In the genomic region with DNA sequence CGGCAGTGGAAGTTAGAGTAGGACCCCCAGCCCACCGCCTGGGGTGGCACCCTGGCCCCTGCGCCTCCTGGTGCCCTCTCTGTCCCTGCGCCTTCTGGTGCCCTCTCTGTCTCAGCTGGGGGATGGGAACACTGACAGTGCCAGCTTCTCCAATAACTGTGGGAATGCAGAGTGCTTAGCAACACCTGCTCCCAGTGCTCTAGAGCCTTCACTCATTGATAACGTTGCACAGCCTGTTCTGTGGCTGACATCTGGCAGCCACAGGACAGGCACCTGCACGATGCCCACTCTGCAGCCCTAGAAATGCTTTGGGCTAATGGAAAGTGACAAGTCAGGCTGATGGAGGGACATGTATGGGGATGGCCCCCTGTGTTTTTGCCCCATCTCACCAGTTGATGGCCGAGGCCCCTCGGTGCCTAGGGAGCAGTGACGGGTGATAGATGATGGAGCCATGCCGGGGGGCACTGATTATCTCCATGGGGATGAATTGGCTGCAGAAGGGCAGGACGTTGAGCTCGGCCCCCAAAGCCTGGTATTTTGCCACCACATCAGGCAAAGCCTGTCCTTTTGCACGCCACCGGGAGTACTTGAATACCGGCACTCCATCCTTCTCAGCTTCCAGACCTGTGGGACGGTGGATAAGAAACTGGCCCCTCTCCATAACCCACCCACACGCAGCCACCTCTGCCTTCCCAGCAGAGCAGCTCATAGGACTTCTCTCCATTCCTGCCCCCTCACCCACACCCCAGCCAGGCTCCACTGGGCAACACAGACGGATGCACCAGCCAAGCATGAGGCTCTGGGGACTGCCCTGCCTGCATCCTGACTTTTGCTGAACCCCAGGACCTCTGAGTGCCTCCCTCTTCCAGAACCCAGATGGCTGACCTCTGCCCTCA, we compare ENCODE assay signal across 17 cellular contexts. TPM values are rescaled to one million over a fixed set of nuclear protein-coding genes. Genes with fewer than 3 reads are reported as not detected.
"Had no signal": no experiment of that assay in that cellular context is flagged by ENCODE, and none has a peak within 500 bp of the region (broad histone marks: within the 10 kb centered on the region; RNA-seq: fewer than 3 reads in every experiment).

No MANE protein-coding gene starts in this region.

- H3K9me3 ChIP-seq: breast epithelium, neutrophil, prostate gland, sigmoid colon had no signal

- H3K4me1 ChIP-seq: breast epithelium, prostate gland, sigmoid colon had no signal

- DNase-seq: activated CD4-positive, alpha-beta memory T cell treated with anti-CD3 and anti-CD28 coated beads for 36 hours; activated CD4-positive, CD25-positive, alpha-beta regulatory T cell treated with anti-CD3 and anti-CD28 coated beads, Interleukin-2, amount 50 U/mL, for 72 hours; activated naive CD4-positive, alpha-beta T cell; aorta; foreskin melanocyte; midbrain; sigmoid colon; stimulated activated CD4-positive, alpha-beta T cell treated with anti-CD3 and anti-CD28 coated beads, Interleukin-12 subunit alpha, Interleukin-12 subunit beta, amount 100 ng/mL, for 4 hours; stimulated activated naive CD4-positive, alpha-beta T cell; substantia nigra; SW 1271; trophoblast cell had no signal

- H3K27me3 ChIP-seq: breast epithelium, hepatocyte, sigmoid colon had no signal

- H3K27ac ChIP-seq: breast epithelium, hepatocyte, neutrophil, prostate gland, sigmoid colon had no signal

- H3K4me3 ChIP-seq: breast epithelium, hepatocyte, prostate gland, sigmoid colon had no signal

- H3K36me3 ChIP-seq: breast epithelium, neutrophil, prostate gland, sigmoid colon had no signal

RNA-seq across cellular contexts. Expression of gene ALDH1L1, which starts 22.1 kb away (rescaled TPM):
- total RNA-seq: activated CD4-positive, alpha-beta memory T cell treated with anti-CD3 and anti-CD28 coated beads for 36 hours; activated T-helper 1 cell treated with anti-CD3 and anti-CD28 coated beads, Interleukin-12 subunit alpha, Interleukin-12 subunit beta, Interleukin-2, Interleukin-4 antibody, amounts not matched to agents 30 ng/mL and 10 ng/mL and 1 ng/mL, durations not matched to agents 14 hours and 24 hours and 36 hours had no signal
